In genomic region chr15:51720201-51720995, GRCh38 we compare ENCODE assay signal across 18 cellular contexts. TPM values are rescaled to one million over a fixed set of nuclear protein-coding genes. Genes with fewer than 3 reads are reported as not detected.
DNase-seq lines count a peak whose midpoint lies in the region; ATAC-seq and TF ChIP-seq lines count a peak whose summit lies in the region.
"Had no signal": no experiment of that assay in that cellular context is flagged by ENCODE, and none has a peak within 500 bp of the region (broad histone marks: within the 10 kb centered on the region; RNA-seq: fewer than 3 reads in every experiment).

No MANE protein-coding gene starts in this region.

- no peak overlapping the region for H3K4me3 Mint-ChIP-seq in activated naive CD8-positive, alpha-beta T cell
- H3K4me3 Mint-ChIP-seq in activated naive CD8-positive, alpha-beta T cell treated with anti-CD3 and anti-CD28 coated beads, Interleukin-2, amount 50 U/mL, for 24 hours = no peak overlapping the region
- H3K4me3 Mint-ChIP-seq in endodermal cell (no peak overlapping the region), memory B cell (no peak overlapping the region)

- ATAC-seq in activated naive CD8-positive, alpha-beta T cell treated with anti-CD3 and anti-CD28 coated beads, Interleukin-2, amount 50 U/mL, for 24 hours = no peak
- no peak for ATAC-seq in memory B cell (ENCODE audit: low read depth)
- ATAC-seq: SK-N-SH treated with all-trans-retinoic acid at 6 μM for 48 hours had no signal

- H3K9ac ChIP-seq in endodermal cell (ENCODE audit: extremely low read depth, low read length, poor library complexity, severe bottlenecking) = no peak overlapping the region
- H3K9ac ChIP-seq: BLaER1 treated with 17β-estradiol and CSF1 and Interleukin-3, amounts not matched to agents 10 nM and 100 nM had no signal

- H3K4me1 Mint-ChIP-seq in activated naive CD8-positive, alpha-beta T cell (ENCODE audit: low read depth) = peaks cover 31% of the 10 kb centered on the region
- peaks cover 28% of the 10 kb centered on the region for H3K4me1 Mint-ChIP-seq in activated naive CD8-positive, alpha-beta T cell treated with anti-CD3 and anti-CD28 coated beads, Interleukin-2, amount 50 U/mL, for 24 hours
- H3K4me1 Mint-ChIP-seq in endodermal cell (peaks cover 13% of the 10 kb centered on the region), memory B cell (peaks cover 15% of the 10 kb centered on the region)

- intact Hi-C loops in posterior vena cava (cut with DNase I) (no loop called here), head of caudate nucleus (cut with DNase I) (no loop called here)

- 77 to 92% methylated on average over 3 to 7 of the region's 8 CpGs for WGBS in endodermal cell (ENCODE audit: insufficient coverage in 1 of 2, insufficient read length in 1 of 2), 2 experiments

- POLR2A ChIA-PET in GM10248 (lab: Yijun Ruan, JAX) = no interaction called here

- TF ChIP-seq CTCF in endodermal cell (conservative IDR thresholded peaks at IDR 0.05) (no peak), GM10248 (IDR thresholded peaks at IDR 0.05; ENCODE audit: control extremely low read depth, extremely low read depth, low read depth, missing control alignments) (no peak)

- no peak overlapping the region for H3K27ac ChIP-seq in endodermal cell (ENCODE audit: low read depth, low read length)
- H3K27ac ChIP-seq: 22Rv1; BLaER1 treated with 17β-estradiol and CSF1 and Interleukin-3, amounts not matched to agents 10 nM and 100 nM had no signal

- H3K36me3 Mint-ChIP-seq in activated naive CD8-positive, alpha-beta T cell = peaks cover 11% of the 10 kb centered on the region
- peaks cover 18% of the 10 kb centered on the region for H3K36me3 Mint-ChIP-seq in activated naive CD8-positive, alpha-beta T cell treated with anti-CD3 and anti-CD28 coated beads, Interleukin-2, amount 50 U/mL, for 24 hours (ENCODE audit: low read depth)
- H3K36me3 Mint-ChIP-seq in endodermal cell (ENCODE audit: low read depth) = peaks cover 2% of the 10 kb centered on the region
- peaks cover 12% of the 10 kb centered on the region for H3K36me3 Mint-ChIP-seq in memory B cell

- CTCF ChIA-PET in GM10248 (lab: Yijun Ruan, JAX) = interaction anchor here (0.9 to 1.8 kb wide), 2 partner anchors 34 to 70 kb away, joined by 3 to 7 read pairs; no protein-coding TSS in a partner anchor

- no peaks in the 10 kb centered on the region for H3K9me3 Mint-ChIP-seq in activated naive CD8-positive, alpha-beta T cell (ENCODE audit: low read depth)
- no peaks in the 10 kb centered on the region for H3K9me3 Mint-ChIP-seq in activated naive CD8-positive, alpha-beta T cell treated with anti-CD3 and anti-CD28 coated beads, Interleukin-2, amount 50 U/mL, for 24 hours
- H3K9me3 Mint-ChIP-seq in endodermal cell (no peaks in the 10 kb centered on the region), memory B cell (peaks cover 2% of the 10 kb centered on the region)

- no peaks in the 10 kb centered on the region for H3K27me3 ChIP-seq in endodermal cell (ENCODE audit: control insufficient read depth, insufficient read depth, low read length, poor library complexity, severe bottlenecking)
- H3K27me3 ChIP-seq: BLaER1 treated with 17β-estradiol and CSF1 and Interleukin-3, amounts not matched to agents 10 nM and 100 nM had no signal

- H3K27me3 Mint-ChIP-seq in activated naive CD8-positive, alpha-beta T cell = no peaks in the 10 kb centered on the region
- H3K27me3 Mint-ChIP-seq in activated naive CD8-positive, alpha-beta T cell treated with anti-CD3 and anti-CD28 coated beads, Interleukin-2, amount 50 U/mL, for 24 hours = no peaks in the 10 kb centered on the region
- H3K27me3 Mint-ChIP-seq in endodermal cell (ENCODE audit: insufficient read depth) (no peaks in the 10 kb centered on the region), memory B cell (no peaks in the 10 kb centered on the region)

- H3K27ac Mint-ChIP-seq in activated naive CD8-positive, alpha-beta T cell = peak overlapping the region; percentile 41
- H3K27ac Mint-ChIP-seq in activated naive CD8-positive, alpha-beta T cell treated with anti-CD3 and anti-CD28 coated beads, Interleukin-2, amount 50 U/mL, for 24 hours = no peak overlapping the region
- peak overlapping the region; percentile 56 for H3K27ac Mint-ChIP-seq in endodermal cell
- H3K27ac Mint-ChIP-seq in memory B cell = peak overlapping the region; percentile 35

- no peaks in the 10 kb centered on the region for H3K4me1 ChIP-seq in endodermal cell (ENCODE audit: control insufficient read depth, insufficient read depth, low read length)

- no peak for DNase-seq in activated naive CD8-positive, alpha-beta T cell treated with anti-CD3 and anti-CD28 coated beads, Interleukin-2, amount 50 U/mL, for 24 hours
- DNase-seq in endodermal cell (no peak), memory B cell (ENCODE audit: low spot score in 2 of 2) (no peak), NCI-H1417 (lab: John Stamatoyannopoulos, UW) (no peak), GM10248 (ENCODE audit: extremely low spot score) (no peak), posterior vena cava (ENCODE audit: low spot score) (no peak), head of caudate nucleus (no peak)
- DNase-seq: DMS 273 treated with DMSO at 0.1 percent for 48 hours, GDM1, NCI-H1105, NCI-H1694 treated with DMSO at 0.1 percent for 48 hours, NCI-H2107, NCI-H526 treated with DMSO at 0.1 percent for 48 hours, SHP77 treated with DMSO at 0.1 percent for 48 hours had no signal

- no peak overlapping the region for H3K4me3 ChIP-seq in endodermal cell (ENCODE audit: low read length)
- H3K4me3 ChIP-seq: BLaER1 treated with 17β-estradiol and CSF1 and Interleukin-3, amounts not matched to agents 10 nM and 100 nM had no signal

- no peaks in the 10 kb centered on the region for H3K9me3 ChIP-seq in endodermal cell (ENCODE audit: control insufficient read depth, low read length)

- H3K36me3 ChIP-seq in endodermal cell (ENCODE audit: control insufficient read depth, insufficient read depth, low read length) = no peaks in the 10 kb centered on the region

RNA-seq across cellular contexts. Expression of gene LYSMD2, which starts 17.1 kb away (rescaled TPM):
- 1 to 10 TPM in 1 of 2 donors, under 1 TPM in 1; 0.80 to 1.5 TPM for total RNA-seq in endodermal cell
- polyA plus RNA-seq in endodermal cell (2013, experiment 1 of 2) = 0.36 TPM
- 0.37 TPM for polyA plus RNA-seq in endodermal cell (2013, experiment 2 of 2)
- 10 to 100 TPM in 1 of 2 donors, 1 to 10 TPM in 1; 8.7 to 10.5 TPM for total RNA-seq in posterior vena cava

RNA-seq across cellular contexts. Expression of gene TMOD2, which starts 31.0 kb away (rescaled TPM):
- total RNA-seq in endodermal cell (1 to 10 TPM; 2.1 to 2.5 TPM), posterior vena cava (10 to 100 TPM; 14.8 to 15.3 TPM)
- polyA plus RNA-seq in endodermal cell (2013, experiment 1 of 2) = 2.8 TPM
- polyA plus RNA-seq in endodermal cell (2013, experiment 2 of 2) = 2.8 TPM

RNA-seq across cellular contexts. Expression of gene SCG3, which starts 39.1 kb away (rescaled TPM):
- total RNA-seq in endodermal cell (10 to 100 TPM; 10.0 to 18.3 TPM), posterior vena cava (under 1 TPM; 0.14 to 0.46 TPM)
- 13.2 TPM for polyA plus RNA-seq in endodermal cell (2013, experiment 1 of 2)
- polyA plus RNA-seq in endodermal cell (2013, experiment 2 of 2) = 12.6 TPM

Comparison
In these comparisons a context has a peak if more than half of its experiments do, and no peak if none do; other contexts are left out.
1. RNA of gene TMOD2, which starts 31.0 kb away (total RNA-seq): 14.8 to 15.3 TPM in posterior vena cava; 2.1 to 2.5 TPM in endodermal cell; every median in the first group is over 4 times any median in the second.
2. RNA of gene SCG3, which starts 39.1 kb away (total RNA-seq): 10.0 to 18.3 TPM in endodermal cell; 0.14 to 0.46 TPM in posterior vena cava; every median in the first group is over 4 times any median in the second.